32 cellular contexts compared by ENCODE assay signal in genomic region chr1:17757426-17757825, GRCh38. TPM values are rescaled to one million over a fixed set of nuclear protein-coding genes. Genes with fewer than 3 reads are reported as not detected.
"Had no signal": no experiment of that assay in that cellular context is flagged by ENCODE, and none has a peak within 500 bp of the region (broad histone marks: within the 10 kb centered on the region; RNA-seq: fewer than 3 reads in every experiment).

No MANE protein-coding gene starts in this region.

- H3K79me2 ChIP-seq: parathyroid adenoma had no signal

- H3K4me1 Mint-ChIP-seq: memory B cell; nephron; neural progenitor cell; stimulated activated effector memory CD8-positive, alpha-beta T cell treated with anti-CD3 and anti-CD28 coated beads, Interleukin-12 subunit alpha, Interleukin-12 subunit beta, amount 100 ng/mL, for 72 hours had no signal

- H3K9me3 ChIP-seq: thyroid gland had no signal

- H3K27me3 ChIP-seq: neural progenitor cell, right lobe of liver, thyroid gland had no signal

- DNase-seq: cortex of kidney; effector memory CD8-positive, alpha-beta T cell; foreskin fibroblast; gastrocnemius medialis; head of caudate nucleus; naive thymus-derived CD4-positive, alpha-beta T cell; right lobe of liver; stimulated activated CD4-positive, alpha-beta T cell treated with anti-CD3 and anti-CD28 coated beads, Interleukin-2, amount 100 ng/mL, for 24 hours; stimulated activated CD4-positive, alpha-beta T cell treated with anti-CD3 and anti-CD28 coated beads, Interleukin-4, amount 100 ng/mL, for 24 hours; stimulated activated naive CD4-positive, alpha-beta T cell treated with Interleukin-2 at 50 U/mL for 16 hours; stomach; thyroid gland had no signal

- H3K4me3 Mint-ChIP-seq: effector memory CD8-positive, alpha-beta T cell; memory B cell; naive thymus-derived CD4-positive, alpha-beta T cell; nephron; neural progenitor cell; stimulated activated effector memory CD8-positive, alpha-beta T cell treated with anti-CD3 and anti-CD28 coated beads, Interleukin-12 subunit alpha, Interleukin-12 subunit beta, amount 100 ng/mL, for 72 hours; type B pancreatic cell had no signal

- H2AFZ ChIP-seq: neural progenitor cell, parathyroid adenoma had no signal

- H3K4me2 ChIP-seq: neural progenitor cell, smooth muscle cell had no signal

- H3K4me1 ChIP-seq: gastrocnemius medialis, neural progenitor cell, parathyroid adenoma, right lobe of liver, stomach, thyroid gland had no signal

- H3K36me3 Mint-ChIP-seq: stimulated activated effector memory CD8-positive, alpha-beta T cell treated with anti-CD3 and anti-CD28 coated beads, Interleukin-12 subunit alpha, Interleukin-12 subunit beta, amount 100 ng/mL, for 72 hours; type B pancreatic cell had no signal

- H3K9ac ChIP-seq: neural progenitor cell, parathyroid adenoma had no signal

- H3K27ac Mint-ChIP-seq: effector memory CD8-positive, alpha-beta T cell; memory B cell; naive thymus-derived CD4-positive, alpha-beta T cell; nephron; neural progenitor cell; progenitor cell of endocrine pancreas; stimulated activated effector memory CD8-positive, alpha-beta T cell treated with anti-CD3 and anti-CD28 coated beads, Interleukin-12 subunit alpha, Interleukin-12 subunit beta, amount 100 ng/mL, for 72 hours; type B pancreatic cell had no signal

- H3K27ac ChIP-seq: gastrocnemius medialis, neural progenitor cell, parathyroid adenoma, right lobe of liver, stomach, thyroid gland had no signal

- ATAC-seq: effector memory CD8-positive, alpha-beta T cell; esophagus mucosa; gastrocnemius medialis; left lobe of liver; naive thymus-derived CD4-positive, alpha-beta T cell; right lobe of liver; stimulated activated effector memory CD8-positive, alpha-beta T cell treated with anti-CD3 and anti-CD28 coated beads, Interleukin-12 subunit alpha, Interleukin-12 subunit beta, amount 100 ng/mL, for 72 hours had no signal

- H3K36me3 ChIP-seq: gastrocnemius medialis, neural progenitor cell, right lobe of liver, stomach, thyroid gland had no signal

- H3K4me3 ChIP-seq: gastrocnemius medialis, lung, neural progenitor cell, right lobe of liver, smooth muscle cell, stomach, thyroid gland had no signal

RNA-seq across cellular contexts. Expression of gene ACTL8, which starts 2.3 kb away (rescaled TPM):
- total RNA-seq: dermis microvascular lymphatic vessel endothelial cell; gastrocnemius medialis; glomerular endothelial cell; kidney; left lobe of liver; liver; lung; mononuclear cell; naive thymus-derived CD4-positive, alpha-beta T cell; osteoblast; progenitor cell of endocrine pancreas; right lobe of liver; stomach; subcutaneous adipose tissue; temporal lobe; thyroid gland; urinary bladder had no signal
